9 cellular contexts compared by ENCODE assay signal in the genomic region with DNA sequence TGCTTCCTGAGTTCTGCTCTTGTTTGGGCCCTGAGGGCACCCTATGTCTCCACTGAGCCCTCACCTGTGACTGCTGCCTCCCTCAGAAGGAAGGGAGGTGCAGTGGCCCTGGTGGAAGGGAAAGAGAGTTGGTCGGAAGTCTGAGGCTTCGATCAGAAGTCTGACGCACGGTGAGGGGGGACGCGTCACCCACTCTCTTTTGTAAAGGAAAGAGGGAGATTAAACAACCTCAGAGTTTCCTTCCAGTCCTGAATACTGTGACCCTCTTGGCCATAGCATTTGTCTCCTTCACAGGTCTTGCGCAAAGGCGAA. TPM values are rescaled to one million over a fixed set of nuclear protein-coding genes. Genes with fewer than 3 reads are reported as not detected.
DNase-seq lines count a peak whose midpoint lies in the region; ATAC-seq and TF ChIP-seq lines count a peak whose summit lies in the region.
"Had no signal": no experiment of that assay in that cellular context is flagged by ENCODE, and none has a peak within 500 bp of the region (broad histone marks: within the 10 kb centered on the region; RNA-seq: fewer than 3 reads in every experiment).

No MANE protein-coding gene starts in this region.

- H3K4me1 Mint-ChIP-seq in progenitor cell of endocrine pancreas (ENCODE audit: low read depth), result peaks cover 20% of the 10 kb centered on the region

- no peaks in the 10 kb centered on the region for H3K9me3 Mint-ChIP-seq in progenitor cell of endocrine pancreas (ENCODE audit: low read depth)

- H3K36me3 ChIP-seq in cardiac muscle cell (no peaks in the 10 kb centered on the region), upper lobe of left lung (peaks cover 0 to 23% (median 19%) of the 10 kb centered on the region in 4 donors), prostate gland (no peaks in the 10 kb centered on the region)

- TF ChIP-seq EP300 in upper lobe of left lung (IDR thresholded peaks at IDR 0.05), result no peak

- H3K27me3 ChIP-seq in cardiac muscle cell (no peaks in the 10 kb centered on the region), upper lobe of left lung (no peaks in the 10 kb centered on the region), prostate gland (replicated peaks; ENCODE audit: insufficient read depth) (no peaks in the 10 kb centered on the region)

- H3K4me3 ChIP-seq in cardiac muscle cell (no peak overlapping the region), upper lobe of left lung (no peak overlapping the region), prostate gland (no peak overlapping the region)

- no peak for ATAC-seq in Right ventricle myocardium inferior
- ATAC-seq in upper lobe of left lung (ENCODE audit: low FRiP score in 2 of 2), result no peak
- ATAC-seq in HG03196 (IDR thresholded peaks at IDR 0.05; ENCODE audit: unreplicated experiment), result no peak

- no peak overlapping the region for H3K4me3 Mint-ChIP-seq in progenitor cell of endocrine pancreas (ENCODE audit: low read depth)

- peaks cover 9% of the 10 kb centered on the region for H3K36me3 Mint-ChIP-seq in progenitor cell of endocrine pancreas (ENCODE audit: insufficient read depth)

- no peak for TF ChIP-seq POLR2A in upper lobe of left lung (IDR thresholded peaks at IDR 0.05)
- no peak for TF ChIP-seq POLR2A in prostate gland (IDR thresholded peaks at IDR 0.05)

- intact Hi-C loops in Right ventricle myocardium inferior (cut with DNase I), result no loop called here
- intact Hi-C loops in prostate gland (cut with DNase I), result no loop called here

- H3K27ac Mint-ChIP-seq in progenitor cell of endocrine pancreas, result peak overlapping the region; percentile 62

- WGBS in upper lobe of left lung, 2 donors, result 60 to 66% methylated on average over 8 of the region's 8 CpGs
- 90% methylated on average over 8 of the region's 8 CpGs for WGBS in prostate gland

- H3K4me1 ChIP-seq in cardiac muscle cell (ENCODE audit: low read depth), result peaks cover 46% of the 10 kb centered on the region
- peaks cover 29 to 60% (median 43%) of the 10 kb centered on the region in 4 donors for H3K4me1 ChIP-seq in upper lobe of left lung
- no peaks in the 10 kb centered on the region for H3K4me1 ChIP-seq in prostate gland (replicated peaks)

- H3K27me3 Mint-ChIP-seq in progenitor cell of endocrine pancreas, result no peaks in the 10 kb centered on the region

- no peaks in the 10 kb centered on the region for H3K9me3 ChIP-seq in cardiac muscle cell (ENCODE audit: low read depth)
- no peaks in the 10 kb centered on the region for H3K9me3 ChIP-seq in upper lobe of left lung
- no peaks in the 10 kb centered on the region for H3K9me3 ChIP-seq in prostate gland

- peak overlapping the region; percentile 49 for H3K27ac ChIP-seq in cardiac muscle cell
- H3K27ac ChIP-seq in upper lobe of left lung, result peak overlapping the region; percentile 59 to 80 (median 70)
- H3K27ac ChIP-seq in prostate gland, result no peak overlapping the region

- TF ChIP-seq CTCF in cardiac muscle cell (IDR thresholded peaks at IDR 0.05; ENCODE audit: low read depth, low read length), result no peak
- TF ChIP-seq CTCF in progenitor cell of endocrine pancreas (IDR thresholded peaks at IDR 0.05; ENCODE audit: unreplicated experiment), result no peak
- TF ChIP-seq CTCF in upper lobe of left lung (IDR thresholded peaks at IDR 0.05), result no peak
- TF ChIP-seq CTCF in prostate gland (IDR thresholded peaks at IDR 0.05), result no peak

- DNase-seq in cardiac muscle cell (ENCODE audit: low read depth in 1 of 2, low spot score in 1 of 2), result no peak
- DNase-seq in Right ventricle myocardium inferior (ENCODE audit: missing footprints), result no peak
- DNase-seq in central memory CD4-positive, alpha-beta T cell, result peak; percentile 75
- DNase-seq in progenitor cell of endocrine pancreas (ENCODE audit: low spot score, unreplicated experiment), result no peak
- DNase-seq in upper lobe of left lung, result no peak
- no peak for DNase-seq in hippocampal formation (lab: John Stamatoyannopoulos, UW)
- DNase-seq in prostate gland (ENCODE audit: low spot score), result no peak
- DNase-seq: ACHN had no signal

RNA-seq across cellular contexts. Expression of gene TRIM8, which starts 31.4 kb away (rescaled TPM):
- total RNA-seq in cardiac muscle cell (100 and 130 TPM in 2 replicates), Right ventricle myocardium inferior (109 TPM), progenitor cell of endocrine pancreas (66.1 and 69.1 TPM in 2 replicates), upper lobe of left lung (100 to 1,000 TPM; 162 to 279 (median 177) TPM), prostate gland (100 to 1,000 TPM; 148 to 222 TPM)
- 59.8 and 65.6 TPM in 2 replicates for polyA plus RNA-seq in cardiac muscle cell

Comparison
In these comparisons a context has a peak if more than half of its experiments do, and no peak if none do; other contexts are left out.
1. H3K27ac ChIP-seq: peak in cardiac muscle cell (single experiment) and upper lobe of left lung (4 of 4); none in prostate gland (0 of 2).